Comparison of ENCODE assay signal across 8 cellular contexts in genomic region chr2:30115141-30115980, GRCh38. TPM values are rescaled to one million over a fixed set of nuclear protein-coding genes. Genes with fewer than 3 reads are reported as not detected.
A peak's percentile ranks its signal among the peaks of the same experiment; 100 is the strongest.
DNase-seq lines count a peak whose midpoint lies in the region; ATAC-seq and TF ChIP-seq lines count a peak whose summit lies in the region.

No MANE protein-coding gene starts in this region.

- CTCF ChIA-PET in activated CD4-positive, alpha-beta T cell treated with anti-CD3 and anti-CD28 coated beads for 36 hours (lab: Charles Lee) = interaction anchor here (0.6 to 2.7 kb wide), 20 partner anchors 15 to 826 kb away, joined by 3 to 8 read pairs (median 3); no protein-coding TSS in a partner anchor

- H3K36me3 Mint-ChIP-seq in activated CD4-positive, alpha-beta T cell treated with anti-CD3 and anti-CD28 coated beads for 36 hours (ENCODE audit: low read depth) = no peaks in the 10 kb centered on the region

- H3K79me2 ChIP-seq in GM23248 (ENCODE audit: insufficient read depth) = no peaks in the 10 kb centered on the region

- DNase-seq in C1 segment of cervical spinal cord (lab: John Stamatoyannopoulos, UW) = peak in 12 of 14 donors; percentile 25 to 75 (median 62)
- DNase-seq in GM23248 = peak; percentile 80
- DNase-seq in NCI-H2227 (lab: John Stamatoyannopoulos, UW; ENCODE audit: unreplicated experiment) = peak; percentile 83
- peak; percentile 81 for DNase-seq in activated CD4-positive, alpha-beta T cell treated with anti-CD3 and anti-CD28 coated beads for 36 hours
- no peak for DNase-seq in coronary artery (ENCODE audit: low spot score)
- DNase-seq in left lung = peak in 1 of 2 donors; percentile 66
- peak; percentile 37 to 43 for DNase-seq in stimulated activated CD4-positive, alpha-beta T cell treated with anti-CD3 and anti-CD28 coated beads, Interleukin-4, amount 100 ng/mL, for 4 hours

- no peaks in the 10 kb centered on the region; the same call in 1 of the 2 replicates for H3K27me3 ChIP-seq in GM23248 (replicated peaks; ENCODE audit: insufficient read depth)
- H3K27me3 ChIP-seq in left lung = no peaks in the 10 kb centered on the region

- peak; percentile 72 for TF ChIP-seq CTCF in coronary artery (IDR thresholded peaks at IDR 0.05)
- TF ChIP-seq CTCF in left lung (IDR thresholded peaks at IDR 0.05) = peak; percentile 84 to 94

- H3K4me3 ChIP-seq in GM23248 (0 out of 2 replicates have a peak overlapping the region, but pooled peaks have one; percentile 0), coronary artery (no peak overlapping the region), left lung (no peak overlapping the region)

- H3K36me3 ChIP-seq in GM23248 (ENCODE audit: low read depth) = no peaks in the 10 kb centered on the region
- H3K36me3 ChIP-seq in left lung = no peaks in the 10 kb centered on the region

- no peaks in the 10 kb centered on the region for H3K9me2 ChIP-seq in GM23248 (ENCODE audit: insufficient read depth)

- no peak overlapping the region for H3K27ac Mint-ChIP-seq in activated CD4-positive, alpha-beta T cell treated with anti-CD3 and anti-CD28 coated beads for 36 hours

- H3K4me1 ChIP-seq in GM23248 (ENCODE audit: insufficient read depth) (peaks cover 26% of the 10 kb centered on the region), left lung (no peaks in the 10 kb centered on the region)

- H3K4me1 Mint-ChIP-seq in activated CD4-positive, alpha-beta T cell treated with anti-CD3 and anti-CD28 coated beads for 36 hours = peaks cover 4% of the 10 kb centered on the region

- 17 to 19% methylated on average over 19 of the region's 19 CpGs for WGBS in GM23248 (ENCODE audit: low coverage in 1 of 2, low lambda C conversion rate in 2 of 2, missing lambda C conversion rate in 2 of 2), 2 experiments

- no peaks in the 10 kb centered on the region for H4K20me1 ChIP-seq in GM23248 (ENCODE audit: insufficient read depth)

- intact Hi-C loops in activated CD4-positive, alpha-beta T cell treated with anti-CD3 and anti-CD28 coated beads for 36 hours (cut with DNase I, micrococcal nuclease) = loop anchor here (1.0 to 2.0 kb wide), 2 partner anchors 24 to 193 kb away; no protein-coding TSS in a partner anchor
- intact Hi-C loops in left lung (cut with DNase I) = no loop called here

- H2AFZ ChIP-seq in GM23248 = peak overlapping the region; percentile 34; the same call in 1 of the 2 replicates

- H3K9me3 ChIP-seq in GM23248 (ENCODE audit: low read depth) (no peaks in the 10 kb centered on the region), left lung (no peaks in the 10 kb centered on the region)

- POLR2A ChIA-PET in activated CD4-positive, alpha-beta T cell treated with anti-CD3 and anti-CD28 coated beads for 36 hours (lab: Charles Lee) = no interaction called here

- peaks cover 27% of the 10 kb centered on the region for H3F3A ChIP-seq in GM23248 (ENCODE audit: insufficient read depth)

- ATAC-seq in activated CD4-positive, alpha-beta T cell treated with anti-CD3 and anti-CD28 coated beads for 36 hours = peak; percentile 65
- ATAC-seq in left lung (peak; percentile 97), HG02759 (IDR thresholded peaks at IDR 0.05; ENCODE audit: unreplicated experiment) (no peak)

- H3K9me3 Mint-ChIP-seq in activated CD4-positive, alpha-beta T cell treated with anti-CD3 and anti-CD28 coated beads for 36 hours (ENCODE audit: low read depth) = no peaks in the 10 kb centered on the region

- in situ Hi-C loops in GM23248 (cut with MboI) = no loop called here

- no peak overlapping the region for H3K9ac ChIP-seq in GM23248

- H3K27me3 Mint-ChIP-seq in activated CD4-positive, alpha-beta T cell treated with anti-CD3 and anti-CD28 coated beads for 36 hours = peaks cover 2% of the 10 kb centered on the region

- H3K27ac ChIP-seq in GM23248 (peak overlapping the region; percentile 13), coronary artery (no peak overlapping the region), left lung (no peak overlapping the region)

- peak overlapping the region; percentile 39 for H3K4me2 ChIP-seq in GM23248 (ENCODE audit: unreplicated experiment)

- H3K4me3 Mint-ChIP-seq in activated CD4-positive, alpha-beta T cell treated with anti-CD3 and anti-CD28 coated beads for 36 hours = no peak overlapping the region

RNA-seq across cellular contexts. Expression of gene YPEL5, which starts 31.4 kb away (rescaled TPM):
- 93.6 and 101 TPM in 2 replicates for total RNA-seq in GM23248 (2014; rRNA removed; shearing (Covaris generic))
- polyA plus RNA-seq in GM23248 (2016; fragmentation: Nextera tagmentation; extraction: Ambion mirVana) = 128 and 129 TPM in 2 replicates
- 10 to 100 TPM; 27.2 to 35.8 TPM for total RNA-seq in activated CD4-positive, alpha-beta T cell treated with anti-CD3 and anti-CD28 coated beads for 36 hours
- 100 to 1,000 TPM in 1 of 2 donors, 10 to 100 TPM in 1; 58.5 to 118 TPM for total RNA-seq in left lung

Comparison
In these comparisons a context has a peak if more than half of its experiments do, and no peak if none do; other contexts are left out.
1. intact Hi-C loops: an anchor here in activated CD4-positive, alpha-beta T cell treated with anti-CD3 and anti-CD28 coated beads for 36 hours (1.0 to 2.0 kb wide); none called in left lung.